ENCODE assay signal across 10 cellular contexts in the genomic region with DNA sequence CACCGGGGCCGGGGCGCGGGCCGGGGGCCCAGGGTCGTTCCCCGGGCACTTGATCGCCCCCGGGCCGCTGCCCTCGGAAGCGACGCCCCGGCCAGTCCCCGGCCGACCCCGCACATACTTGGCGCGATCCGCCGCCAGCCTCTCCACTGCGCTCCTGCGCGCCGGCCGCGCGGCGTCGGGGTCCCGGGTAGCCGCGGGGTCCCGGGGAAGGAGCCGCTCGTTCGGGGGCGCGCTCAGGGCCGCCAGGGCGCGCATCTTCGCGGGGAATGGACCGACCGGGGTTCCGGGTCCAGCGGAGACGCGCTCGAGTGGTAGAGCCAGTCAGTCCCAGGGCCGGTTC. TPM values are rescaled to one million over a fixed set of nuclear protein-coding genes. Genes with fewer than 3 reads are reported as not detected.
DNase-seq lines count a peak whose midpoint lies in the region; ATAC-seq and TF ChIP-seq lines count a peak whose summit lies in the region.
"Had no signal": no experiment of that assay in that cellular context is flagged by ENCODE, and none has a peak within 500 bp of the region (broad histone marks: within the 10 kb centered on the region; RNA-seq: fewer than 3 reads in every experiment).

No MANE protein-coding gene starts in this region.

- no peaks in the 10 kb centered on the region for H3K9me2 ChIP-seq in Karpas-422 (replicated peaks; ENCODE audit: insufficient read depth, low read length)

- ATAC-seq in psoas muscle, result no peak
- no peak for ATAC-seq in GM21576 (IDR thresholded peaks at IDR 0.05; ENCODE audit: unreplicated experiment)

- H3K4me2 ChIP-seq in Karpas-422 (ENCODE audit: low read depth, low read length, poor library complexity, severe bottlenecking), result no peak overlapping the region

- no peak overlapping the region for H3K9ac ChIP-seq in Karpas-422 (ENCODE audit: low read length)

- TF ChIP-seq CTCF in VCaP (conservative IDR thresholded peaks at IDR 0.05) (no peak), right atrium auricular region (IDR thresholded peaks at IDR 0.05) (no peak), psoas muscle (IDR thresholded peaks at IDR 0.05) (no peak)

- peak overlapping the region; percentile 87 for H3K27ac ChIP-seq in VCaP
- H3K27ac ChIP-seq in right atrium auricular region, result peak overlapping the region; percentile 79 to 88
- H3K27ac ChIP-seq in psoas muscle, result no peak overlapping the region
- no peak overlapping the region for H3K27ac ChIP-seq in Karpas-422 (ENCODE audit: low read length)

- intact Hi-C loops in psoas muscle (cut with DNase I), result no loop called here

- H3K4me3 ChIP-seq in right atrium auricular region (peak overlapping the region; percentile 59 to 61), psoas muscle (peak overlapping the region; percentile 57), Karpas-422 (ENCODE audit: low read length) (no peak overlapping the region)

- WGBS in psoas muscle, 3 donors, result 0 to 3% (median 1%) methylated on average over 33 to 52 of the region's 52 CpGs

- DNase-seq in D341Med (ENCODE audit: low spot score) (peak; percentile 39), right atrium auricular region (ENCODE audit: low spot score) (no peak), psoas muscle (no peak), Karpas-422 (no peak), NCI-H226 (no peak), SK-N-DZ (ENCODE audit: low spot score) (no peak)
- DNase-seq: NCI-H2107 had no signal

- H2AFZ ChIP-seq in Karpas-422 (ENCODE audit: low read length), result no peak overlapping the region

- H4K20me1 ChIP-seq in Karpas-422 (ENCODE audit: insufficient read depth, low read depth, low read length), result no peaks in the 10 kb centered on the region

- H3K9me3 ChIP-seq in right atrium auricular region, result no peaks in the 10 kb centered on the region
- no peaks in the 10 kb centered on the region for H3K9me3 ChIP-seq in psoas muscle
- H3K9me3 ChIP-seq in Karpas-422 (ENCODE audit: low read length), result no peaks in the 10 kb centered on the region

- no peaks in the 10 kb centered on the region for H3K79me2 ChIP-seq in Karpas-422 (ENCODE audit: low read length)

- H3K36me3 ChIP-seq in right atrium auricular region (no peaks in the 10 kb centered on the region), psoas muscle (ENCODE audit: insufficient read depth in 1 of 2, low read depth in 1 of 2) (no peaks in the 10 kb centered on the region), Karpas-422 (ENCODE audit: insufficient read depth, low read length) (no peaks in the 10 kb centered on the region)

- H3K27me3 ChIP-seq in right atrium auricular region (peaks cover 0 to 3% of the 10 kb centered on the region in 2 donors), psoas muscle (ENCODE audit: insufficient read depth in 3 of 3, low read length in 2 of 3) (peaks cover 7 to 63% (median 24%) of the 10 kb centered on the region in 3 donors), Karpas-422 (ENCODE audit: low read length) (0 out of 2 replicates have a peak, but pooled peaks cover 3% of the 10 kb centered on the region)

- H3K4me1 ChIP-seq in right atrium auricular region (peaks cover 0 to 22% of the 10 kb centered on the region in 2 donors), psoas muscle (peaks cover 6% of the 10 kb centered on the region), Karpas-422 (ENCODE audit: low read length) (no peaks in the 10 kb centered on the region)

RNA-seq across cellular contexts. Expression of a gene that starts 0.2 kb away (rescaled TPM):
- total RNA-seq in right atrium auricular region (10 to 100 TPM in 1 of 2 donors, 1 to 10 TPM in 1; 8.3 to 12.4 TPM), psoas muscle (under 1 TPM in 2 of 4 donors, not detected in 2; 0.06 to 0.10 TPM)
- under 1 TPM in 1 of 3 donors, not detected in 2; 0.03 TPM for polyA plus RNA-seq in psoas muscle
- total RNA-seq in Karpas-422 (2014; rRNA removed; shearing (Covaris generic); ENCODE audit: low replicate concordance), result not detected in 2 replicates
- not detected in 2 replicates for polyA plus RNA-seq in SK-N-DZ (2014; cell fraction: cytosol; rRNA removed)
- not detected in 2 replicates for polyA plus RNA-seq in SK-N-DZ (2014; cell fraction: nucleus; rRNA removed)
- total RNA-seq: G401 had no signal

Comparison
In these comparisons a context has a peak if more than half of its experiments do, and no peak if none do; other contexts are left out.
1. H3K27ac ChIP-seq: peak in VCaP (single experiment) and right atrium auricular region (2 of 2); none in psoas muscle (single experiment) and Karpas-422 (single experiment).